Comparison of ENCODE assay signal across 1 cellular context in genomic region chr16:69565611-69566436, GRCh38.
TF ChIP-seq lines count a peak whose summit lies in the region.

TSS of gene NFAT5 (plus strand) at chr16:69565966. CDS start at chr16:69566302, 336 bp downstream.

TF ChIP-seq in GM23338, 12 proteins besides CTCF, POLR2A, EP300 and RAD21 (continued from another document):
- TF ChIP-seq, protein P1, sequence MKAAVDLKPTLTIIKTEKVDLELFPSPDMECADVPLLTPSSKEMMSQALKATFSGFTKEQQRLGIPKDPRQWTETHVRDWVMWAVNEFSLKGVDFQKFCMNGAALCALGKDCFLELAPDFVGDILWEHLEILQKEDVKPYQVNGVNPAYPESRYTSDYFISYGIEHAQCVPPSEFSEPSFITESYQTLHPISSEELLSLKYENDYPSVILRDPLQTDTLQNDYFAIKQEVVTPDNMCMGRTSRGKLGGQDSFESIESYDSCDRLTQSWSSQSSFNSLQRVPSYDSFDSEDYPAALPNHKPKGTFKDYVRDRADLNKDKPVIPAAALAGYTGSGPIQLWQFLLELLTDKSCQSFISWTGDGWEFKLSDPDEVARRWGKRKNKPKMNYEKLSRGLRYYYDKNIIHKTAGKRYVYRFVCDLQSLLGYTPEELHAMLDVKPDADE (IDR thresholded peaks at IDR 0.05), result peak; percentile 35; the same call in 1 of the 2 replicates
- peak; percentile 85 for TF ChIP-seq CREB1 (CRISPR knock-in tag; IDR thresholded peaks at IDR 0.05; ENCODE audit: low read depth)
